Comparison of ENCODE assay signal across 29 cellular contexts in the genomic region with DNA sequence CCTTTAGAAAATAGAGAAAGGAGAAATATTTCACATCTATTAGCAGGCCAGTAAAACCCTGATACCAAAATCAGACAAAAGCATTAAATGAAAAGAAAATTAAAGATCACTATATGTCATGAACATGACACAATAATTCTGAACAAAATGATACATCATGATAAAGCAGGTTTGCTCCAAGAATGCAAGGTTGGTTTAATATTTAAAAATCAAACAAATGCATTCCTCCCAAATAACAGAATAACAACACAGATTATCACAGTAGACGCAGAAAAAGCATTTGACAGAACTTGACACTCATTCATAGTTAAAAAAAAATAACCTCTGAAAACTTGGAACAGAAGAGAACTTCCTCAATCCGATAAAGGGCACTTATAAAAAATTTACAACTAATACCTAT. TPM values are rescaled to one million over a fixed set of nuclear protein-coding genes. Genes with fewer than 3 reads are reported as not detected.
A peak's percentile ranks its signal among the peaks of the same experiment; 100 is the strongest.
DNase-seq lines count a peak whose midpoint lies in the region; ATAC-seq, FAIRE-seq and TF ChIP-seq lines count a peak whose summit lies in the region.
"Had no signal": no experiment of that assay in that cellular context is flagged by ENCODE, and none has a peak within 500 bp of the region (broad histone marks: within the 10 kb centered on the region; RNA-seq: fewer than 3 reads in every experiment).

No MANE protein-coding gene starts in this region.

- H3K4me2 ChIP-seq in K562 (ENCODE audit: insufficient read depth, low read length) = no peak overlapping the region
- H3K4me2 ChIP-seq: A549; BLaER1; BLaER1 treated with 17β-estradiol and CSF1 and Interleukin-3, amounts not matched to agents 10 nM and 100 nM had no signal

- H3K27ac ChIP-seq in K562 (ENCODE audit: extremely low read depth, low read depth, low read length) = no peak overlapping the region
- H3K27ac ChIP-seq: 22Rv1; A549; BLaER1; BLaER1 treated with 17β-estradiol and CSF1 and Interleukin-3, amounts not matched to agents 10 nM and 100 nM; C4-2B had no signal

- POLR2A ChIA-PET in K562 (lab: Yijun Ruan, JAX) = no interaction called here

- peaks cover 2% of the 10 kb centered on the region in 2 experiments; a peak in 1 of 5 replicates for H3K27me3 ChIP-seq in K562 (ENCODE audit: control insufficient read depth in 2 of 2, insufficient read depth in 2 of 2, low read length in 2 of 2)
- H3K27me3 ChIP-seq: BE2C; BLaER1; BLaER1 treated with 17β-estradiol and CSF1 and Interleukin-3, amounts not matched to agents 10 nM and 100 nM had no signal

- H2AFZ ChIP-seq in K562 (ENCODE audit: low read depth, low read length) = no peak overlapping the region

- DNase-seq in K562 (ENCODE audit: extremely low read depth in 1 of 4, low spot score in 3 of 4) = no peak
- DNase-seq: 8988T; ACHN; AML-193; BE2C; C1 segment of cervical spinal cord; Caco-2; Calu3; CD4-positive, alpha-beta memory T cell; CD4-positive, alpha-beta T cell; CD4-positive, CD25-positive, alpha-beta regulatory T cell; CD8-positive, alpha-beta memory T cell; CD8-positive, alpha-beta T cell; COR-L47; DMS 273 treated with DMSO at 0.1 percent for 48 hours; DMS153; DMS53; DMS79; DMS79 treated with DMSO at 0.1 percent for 48 hours; DND-41; EL had no signal

- CTCF ChIA-PET in K562 (lab: Yijun Ruan, JAX; ENCODE audit: low intra/inter-chr PET ratio) = no interaction called here

- intact Hi-C loops in K562 (cut with micrococcal nuclease) = no loop called here

- no peak for TF ChIP-seq EP300 in K562 (IDR thresholded peaks at IDR 0.05; ENCODE audit: low read length)

- FAIRE-seq in K562 (lab: Jason Lieb, UNC) = no peak
- FAIRE-seq: A204.1, A549, D721Med had no signal

- no peak for TF ChIP-seq RAD21 in K562 (CRISPR knock-in tag; conservative IDR thresholded peaks at IDR 0.05 in 1 of 2, IDR thresholded peaks at IDR 0.05 in 1 of 2)

- TF ChIP-seq CTCF in K562 (IDR thresholded peaks at IDR 0.05 in 2 of 3, conservative IDR thresholded peaks at IDR 0.05 in 1 of 3; ENCODE audit: insufficient read depth in 2 of 3, low read depth in 1 of 3, low read length in 3 of 3) = no peak

- TF ChIP-seq POLR2A in K562 (conservative IDR thresholded peaks at IDR 0.05) = no peak

- H3K79me2 ChIP-seq in K562 (ENCODE audit: control insufficient read depth, insufficient read depth, low read length) = no peaks in the 10 kb centered on the region

- H3K36me3 ChIP-seq in K562 (ENCODE audit: control insufficient read depth, insufficient read depth, low read length) = no peaks in the 10 kb centered on the region
- H3K36me3 ChIP-seq: BE2C; BLaER1; BLaER1 treated with 17β-estradiol and CSF1 and Interleukin-3, amounts not matched to agents 10 nM and 100 nM had no signal

- H3K9me3 ChIP-seq in K562 (replicated peaks; ENCODE audit: control insufficient read depth, insufficient read depth, low read depth, low read length) = no peaks in the 10 kb centered on the region; the same call in 1 of the 2 replicates
- H3K9me3 ChIP-seq: BE2C had no signal

- H3K9me1 ChIP-seq in K562 (ENCODE audit: control insufficient read depth, insufficient read depth, low read length) = no peaks in the 10 kb centered on the region

- no peak overlapping the region for H3K9ac ChIP-seq in K562 (ENCODE audit: insufficient read depth in 1 of 2, low read depth in 2 of 2, low read length in 2 of 2)
- H3K9ac ChIP-seq: BLaER1; BLaER1 treated with 17β-estradiol and CSF1 and Interleukin-3, amounts not matched to agents 10 nM and 100 nM had no signal

- WGBS in K562 (ENCODE audit: insufficient coverage, low coverage, missing lambda C conversion rate) = 14% methylated on average over 2 of the region's 2 CpGs

- in situ Hi-C loops in K562 (cut with MboI) = no loop called here

- BruUV-seq in K562 (replicated peaks; lab: Mats Ljungman, UMichigan) = no TSS peak

- no peak overlapping the region for H3K4me3 ChIP-seq in K562
- H3K4me3 ChIP-seq: A549; BLaER1; BLaER1 treated with 17β-estradiol and CSF1 and Interleukin-3, amounts not matched to agents 10 nM and 100 nM had no signal

- ATAC-seq in K562 (no peak), HG02885 (IDR thresholded peaks at IDR 0.05; ENCODE audit: poor library complexity, unreplicated experiment) (no peak)
- ATAC-seq: A549; CD8-positive, alpha-beta T cell had no signal

- peaks cover 0 to 3% of the 10 kb centered on the region in 2 experiments; a peak in 1 of 5 replicates for H3K4me1 ChIP-seq in K562 (replicated peaks in 1 of 2; ENCODE audit: control insufficient read depth in 2 of 2, insufficient read depth in 2 of 2, low read length in 2 of 2)
- H3K4me1 ChIP-seq: A549, BE2C, BLaER1, Caco-2 had no signal

- no peaks in the 10 kb centered on the region for H4K20me1 ChIP-seq in K562 (replicated peaks; ENCODE audit: control insufficient read depth, insufficient read depth, low read length)
- H4K20me1 ChIP-seq: BLaER1; BLaER1 treated with 17β-estradiol and CSF1 and Interleukin-3, amounts not matched to agents 10 nM and 100 nM had no signal

TF ChIP-seq in K562, 482 proteins besides CTCF, POLR2A, EP300 and RAD21:
- TF ChIP-seq, protein P1, sequence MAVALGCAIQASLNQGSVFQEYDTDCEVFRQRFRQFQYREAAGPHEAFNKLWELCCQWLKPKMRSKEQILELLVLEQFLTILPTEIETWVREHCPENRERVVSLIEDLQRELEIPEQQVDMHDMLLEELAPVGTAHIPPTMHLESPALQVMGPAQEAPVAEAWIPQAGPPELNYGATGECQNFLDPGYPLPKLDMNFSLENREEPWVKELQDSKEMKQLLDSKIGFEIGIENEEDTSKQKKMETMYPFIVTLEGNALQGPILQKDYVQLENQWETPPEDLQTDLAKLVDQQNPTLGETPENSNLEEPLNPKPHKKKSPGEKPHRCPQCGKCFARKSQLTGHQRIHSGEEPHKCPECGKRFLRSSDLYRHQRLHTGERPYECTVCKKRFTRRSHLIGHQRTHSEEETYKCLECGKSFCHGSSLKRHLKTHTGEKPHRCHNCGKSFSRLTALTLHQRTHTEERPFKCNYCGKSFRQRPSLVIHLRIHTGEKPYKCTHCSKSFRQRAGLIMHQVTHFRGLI (CRISPR knock-in tag; IDR thresholded peaks at IDR 0.05) = no peak
- TF ChIP-seq PHB (CRISPR knock-in tag; IDR thresholded peaks at IDR 0.05) (no peak), ZNF324 (CRISPR knock-in tag; IDR thresholded peaks at IDR 0.05) (peak; percentile 95)

RNA-seq across cellular contexts. Expression of a gene that starts 22.9 kb away (rescaled TPM):
- 1.5 and 2.6 TPM in 2 replicates for total RNA-seq in K562 (2011; cell fraction: chromatin; rRNA removed; ENCODE audit: low replicate concordance)
- total RNA-seq in K562 (2011; cell fraction: nucleolus; rRNA removed) = 0.50 and 1.3 TPM in 2 replicates
- total RNA-seq in K562 (2011; cell fraction: nucleoplasm; rRNA removed) = 0.92 and 1.1 TPM in 2 replicates
- total RNA-seq in K562 (2014; rRNA removed) = 0.14 and 0.69 TPM in 2 replicates
- total RNA-seq in K562 (2014; rRNA removed; fragmentation: Illumina TruSeq; extraction: Trizol) = 1.7 and 2.4 TPM in 2 replicates
- total RNA-seq in K562 (2015; rRNA removed; fragmentation: Illumina TruSeq; extraction: Trizol) = 1.2 and 1.6 TPM in 2 replicates
- total RNA-seq in K562 (2021) = 0.82 and 1.7 TPM in 2 replicates
- 2.9 and 3.6 TPM in 2 replicates for polyA plus RNA-seq in K562 (2011; rRNA removed)
- 0.99 and 1.1 TPM in 2 replicates for polyA plus RNA-seq in K562 (2011; cell fraction: cytosol; rRNA removed)
- polyA plus RNA-seq in K562 (2011; cell fraction: nucleus; rRNA removed) = 1.5 and 2.6 TPM in 2 replicates
- polyA plus RNA-seq in K562 (2012) = 1.0 and 1.6 TPM in 2 replicates
- 2.0 and 3.0 TPM in 2 replicates for polyA plus RNA-seq in K562 (2014; fragmentation: Illumina TruSeq; extraction: Trizol)
- under 1 TPM; 0.39 to 0.71 TPM for polyA plus RNA-seq in K562 (2014; fragmentation: Nextera tagmentation; extraction: Ambion mirVana)
- polyA plus RNA-seq in K562 (2014; rRNA removed) = 0.37 and 0.69 TPM in 2 replicates
- polyA minus RNA-seq in K562 (2011; rRNA and poly(A)+ RNA removed) = 1.7 and 3.4 TPM in 2 replicates
- polyA minus RNA-seq in K562 (2011; cell fraction: cytosol; rRNA and poly(A)+ RNA removed) = 1.0 TPM in 1 of 2 replicates, not detected in the other
- polyA minus RNA-seq in K562 (2011; cell fraction: nucleus; rRNA and poly(A)+ RNA removed) = 0.13 and 4.0 TPM in 2 replicates
